ENCODE assay signal across 20 cellular contexts in genomic region chr2:233435436-233436190, GRCh38.
A peak's percentile ranks its signal among the peaks of the same experiment; 100 is the strongest.
DNase-seq lines count a peak whose midpoint lies in the region; ATAC-seq and TF ChIP-seq lines count a peak whose summit lies in the region.
"Had no signal": no experiment of that assay in that cellular context is flagged by ENCODE, and none has a peak within 500 bp of the region (broad histone marks: within the 10 kb centered on the region; RNA-seq: fewer than 3 reads in every experiment).

No MANE protein-coding gene starts in this region.

- CTCF ChIA-PET in RWPE1 (lab: Yijun Ruan, JAX): interaction anchor here (0.7 kb wide), 1 partner anchor 82 kb away, joined by 3 read pairs; no protein-coding TSS in a partner anchor
- CTCF ChIA-PET in activated CD4-positive, alpha-beta T cell treated with anti-CD3 and anti-CD28 coated beads for 36 hours (lab: Charles Lee): interaction anchor here (0.7 to 0.9 kb wide), 2 partner anchors 9 to 164 kb away, joined by 4 to 5 read pairs; no protein-coding TSS in a partner anchor

- no peaks in the 10 kb centered on the region for H3K27me3 ChIP-seq in suprapubic skin

- no peaks in the 10 kb centered on the region for H3K9me3 Mint-ChIP-seq in neural crest cell
- H3K9me3 Mint-ChIP-seq in activated CD4-positive, alpha-beta T cell treated with anti-CD3 and anti-CD28 coated beads for 36 hours (ENCODE audit: low read depth): peaks cover 2% of the 10 kb centered on the region
- H3K9me3 Mint-ChIP-seq: activated CD4-positive, alpha-beta T cell treated with anti-CD3 and anti-CD28 coated beads, Interleukin-2, amount 10 ng/mL, durations not matched to agents 7 days and 5 days; activated naive CD8-positive, alpha-beta T cell treated with anti-CD3 and anti-CD28 coated beads, Interleukin-2, amount 10 ng/mL, durations not matched to agents 7 days and 5 days; brain had no signal

- no peaks in the 10 kb centered on the region for H3K4me1 Mint-ChIP-seq in neural crest cell
- H3K4me1 Mint-ChIP-seq in activated CD4-positive, alpha-beta T cell treated with anti-CD3 and anti-CD28 coated beads for 36 hours: peaks cover 7% of the 10 kb centered on the region
- H3K4me1 Mint-ChIP-seq: brain had no signal

- POLR2A ChIA-PET in RWPE1 (lab: Yijun Ruan, JAX; ENCODE audit: low non-redundant PET): no interaction called here
- POLR2A ChIA-PET in activated CD4-positive, alpha-beta T cell treated with anti-CD3 and anti-CD28 coated beads for 36 hours (lab: Charles Lee): no interaction called here

- no peaks in the 10 kb centered on the region for H3K4me1 ChIP-seq in suprapubic skin

- ATAC-seq in activated CD4-positive, alpha-beta T cell treated with anti-CD3 and anti-CD28 coated beads for 36 hours: no peak

- H3K36me3 Mint-ChIP-seq in neural crest cell (ENCODE audit: low read depth): peaks cover 2% of the 10 kb centered on the region
- peaks cover 30% of the 10 kb centered on the region for H3K36me3 Mint-ChIP-seq in activated CD4-positive, alpha-beta T cell treated with anti-CD3 and anti-CD28 coated beads for 36 hours (ENCODE audit: low read depth)

- intact Hi-C loops in activated CD4-positive, alpha-beta T cell treated with anti-CD3 and anti-CD28 coated beads for 36 hours (cut with DNase I, micrococcal nuclease): no loop called here

- no peaks in the 10 kb centered on the region for H3K27me3 Mint-ChIP-seq in neural crest cell (ENCODE audit: low read depth)
- H3K27me3 Mint-ChIP-seq in activated CD4-positive, alpha-beta T cell treated with anti-CD3 and anti-CD28 coated beads for 36 hours: no peaks in the 10 kb centered on the region
- H3K27me3 Mint-ChIP-seq: activated CD4-positive, alpha-beta T cell treated with anti-CD3 and anti-CD28 coated beads, Interleukin-2, amount 10 ng/mL, durations not matched to agents 7 days and 5 days; activated naive CD8-positive, alpha-beta T cell treated with anti-CD3 and anti-CD28 coated beads, Interleukin-2, amount 10 ng/mL, durations not matched to agents 7 days and 5 days; brain had no signal

- H3K9me3 ChIP-seq in suprapubic skin: no peaks in the 10 kb centered on the region

- peak; percentile 30 for DNase-seq in activated effector memory CD4-positive, alpha-beta T cell treated with anti-CD3 and anti-CD28 coated beads, Interleukin-2, amount 50 U/mL, for 16 hours
- no peak for DNase-seq in activated effector memory CD4-positive, alpha-beta T cell treated with Interleukin-2 at 50 U/mL for 16 hours
- DNase-seq in RWPE1 (ENCODE audit: low spot score) (no peak), neural crest cell (ENCODE audit: low read depth, low spot score) (no peak), suprapubic skin (ENCODE audit: low spot score in 2 of 2) (peak; percentile 30 to 45), anterior cingulate cortex (lab: John Stamatoyannopoulos, UW) (no peak), SW 1271 (lab: John Stamatoyannopoulos, UW) (no peak)
- no peak for DNase-seq in activated CD4-positive, alpha-beta T cell treated with anti-CD3 and anti-CD28 coated beads for 36 hours
- DNase-seq: activated CD4-positive, alpha-beta T cell treated with anti-CD3 and anti-CD28 coated beads, Interleukin-2, amount 10 ng/mL, durations not matched to agents 7 days and 5 days; activated naive CD8-positive, alpha-beta T cell treated with anti-CD3 and anti-CD28 coated beads, Interleukin-2, amount 10 ng/mL, durations not matched to agents 7 days and 5 days; activated T-cell treated with anti-CD3 and anti-CD28 coated beads for 4 hours; DMS 273 treated with DMSO at 0.1 percent for 48 hours; GF-D8; midbrain; NCI-H1436; NCI-H2171; NCI-H748 treated with DMSO at 0.1 percent for 48 hours; OCI-M1; SHP77 had no signal

- no peak overlapping the region for H3K4me3 Mint-ChIP-seq in neural crest cell
- no peak overlapping the region for H3K4me3 Mint-ChIP-seq in activated CD4-positive, alpha-beta T cell treated with anti-CD3 and anti-CD28 coated beads for 36 hours
- H3K4me3 Mint-ChIP-seq: activated CD4-positive, alpha-beta T cell treated with anti-CD3 and anti-CD28 coated beads, Interleukin-2, amount 10 ng/mL, durations not matched to agents 7 days and 5 days; activated naive CD8-positive, alpha-beta T cell treated with anti-CD3 and anti-CD28 coated beads, Interleukin-2, amount 10 ng/mL, durations not matched to agents 7 days and 5 days; brain had no signal

- TF ChIP-seq CTCF in RWPE1 (conservative IDR thresholded peaks at IDR 0.05; ENCODE audit: low read depth): no peak
- TF ChIP-seq CTCF in neural crest cell (conservative IDR thresholded peaks at IDR 0.05): no peak
- TF ChIP-seq CTCF in suprapubic skin (IDR thresholded peaks at IDR 0.05): no peak

- no peak for TF ChIP-seq EP300 in suprapubic skin (IDR thresholded peaks at IDR 0.05)

- no peak overlapping the region for H3K4me3 ChIP-seq in suprapubic skin

- H3K27ac ChIP-seq in RWPE1: peak overlapping the region; percentile 7; the same call in 1 of the 2 replicates
- no peak overlapping the region for H3K27ac ChIP-seq in suprapubic skin

- no peak for TF ChIP-seq POLR2A in suprapubic skin (IDR thresholded peaks at IDR 0.05)

- H3K27ac Mint-ChIP-seq in neural crest cell (ENCODE audit: unreplicated experiment): peak overlapping the region; percentile 35
- no peak overlapping the region for H3K27ac Mint-ChIP-seq in activated CD4-positive, alpha-beta T cell treated with anti-CD3 and anti-CD28 coated beads for 36 hours
- H3K27ac Mint-ChIP-seq: activated CD4-positive, alpha-beta T cell treated with anti-CD3 and anti-CD28 coated beads, Interleukin-2, amount 10 ng/mL, durations not matched to agents 7 days and 5 days; activated naive CD8-positive, alpha-beta T cell treated with anti-CD3 and anti-CD28 coated beads, Interleukin-2, amount 10 ng/mL, durations not matched to agents 7 days and 5 days had no signal

- 91% methylated on average over 11 of the region's 18 CpGs for WGBS in suprapubic skin

- H3K36me3 ChIP-seq in suprapubic skin: peaks cover 34% of the 10 kb centered on the region

Comparison
In these comparisons a context has a peak if more than half of its experiments do, and no peak if none do; other contexts are left out.
1. DNase-seq: peak in activated effector memory CD4-positive, alpha-beta T cell treated with anti-CD3 and anti-CD28 coated beads, Interleukin-2, amount 50 U/mL, for 16 hours (single experiment) and suprapubic skin (2 of 2); none in activated effector memory CD4-positive, alpha-beta T cell treated with Interleukin-2 at 50 U/mL for 16 hours (single experiment), RWPE1 (single experiment), neural crest cell (single experiment), anterior cingulate cortex (0 of 58), activated CD4-positive, alpha-beta T cell treated with anti-CD3 and anti-CD28 coated beads for 36 hours (single experiment) and SW 1271 (0 of 2).